ENCODE assay signal across 9 cellular contexts in genomic region chr15:73685981-73686380, GRCh38. TPM values are rescaled to one million over a fixed set of nuclear protein-coding genes. Genes with fewer than 3 reads are reported as not detected.
A peak's percentile ranks its signal among the peaks of the same experiment; 100 is the strongest.
DNase-seq lines count a peak whose midpoint lies in the region; ATAC-seq and TF ChIP-seq lines count a peak whose summit lies in the region.
"Had no signal": no experiment of that assay in that cellular context is flagged by ENCODE, and none has a peak within 500 bp of the region (broad histone marks: within the 10 kb centered on the region; RNA-seq: fewer than 3 reads in every experiment).

No MANE protein-coding gene starts in this region.

- H3K4me1 ChIP-seq in Caco-2 (peaks cover 13% of the 10 kb centered on the region), trophoblast cell (ENCODE audit: control insufficient read depth in 1 of 2, insufficient read depth in 2 of 2, low read length in 2 of 2) (peaks cover 34 to 42% of the 10 kb centered on the region in 2 experiments)

- H3K36me3 Mint-ChIP-seq in Caco-2 (ENCODE audit: insufficient read depth, unreplicated experiment) = peaks cover 5% of the 10 kb centered on the region
- H3K36me3 Mint-ChIP-seq in WTC11 = no peaks in the 10 kb centered on the region

- peak overlapping the region; percentile 24 for H3K27ac ChIP-seq in trophoblast cell (ENCODE audit: low read depth, low read length)

- H3K27me3 ChIP-seq in Caco-2 (replicated peaks; ENCODE audit: control insufficient read depth, insufficient read depth, low read length) = no peaks in the 10 kb centered on the region
- no peaks in the 10 kb centered on the region for H3K27me3 ChIP-seq in trophoblast cell (ENCODE audit: insufficient read depth, low read length)

- H2AFZ ChIP-seq in trophoblast cell (ENCODE audit: insufficient read depth, low read length, poor library complexity) = no peak overlapping the region

- no peak overlapping the region for H3K27ac Mint-ChIP-seq in Caco-2 (ENCODE audit: unreplicated experiment)
- no peak overlapping the region for H3K27ac Mint-ChIP-seq in WTC11

- BruUV-seq in Caco-2 (replicated peaks; lab: Mats Ljungman, UMichigan) = no TSS peak

- H4K12ac ChIP-seq in trophoblast cell (ENCODE audit: low read depth, low read length) = no peak overlapping the region

- H4K8ac ChIP-seq in trophoblast cell (ENCODE audit: low read depth, low read length) = no peak overlapping the region

- H3K18ac ChIP-seq in trophoblast cell (ENCODE audit: low read length) = peak overlapping the region; percentile 30

- peak overlapping the region; percentile 87 for H3K4me2 ChIP-seq in trophoblast cell (ENCODE audit: low read length)

- H3K79me1 ChIP-seq in trophoblast cell (ENCODE audit: low read length) = peaks cover 25% of the 10 kb centered on the region

- no peaks in the 10 kb centered on the region for H3K27me3 Mint-ChIP-seq in Caco-2 (ENCODE audit: insufficient read depth, unreplicated experiment)
- no peaks in the 10 kb centered on the region for H3K27me3 Mint-ChIP-seq in WTC11 (ENCODE audit: low read depth)

- no peak overlapping the region for H2AK5ac ChIP-seq in trophoblast cell (ENCODE audit: low read length)

- CTCF ChIA-PET in Caco-2 (lab: Charles Lee) (interaction anchor here (0.9 to 1.9 kb wide), 4 partner anchors 14 to 53 kb away, joined by 4 to 10 read pairs (median 7); partner anchors contain the start of gene NPTN), WTC11 (lab: Charles Lee) (interaction anchor here (0.7 to 6.9 kb wide), 8 partner anchors 9 to 69 kb away, joined by 3 to 62 read pairs (median 16); no protein-coding TSS in a partner anchor)

- peak overlapping the region; percentile 78 for H3K4me3 Mint-ChIP-seq in Caco-2 (ENCODE audit: unreplicated experiment)
- H3K4me3 Mint-ChIP-seq in WTC11 = peak overlapping the region; percentile 78

- DNase-seq in Caco-2 (no peak), WTC11 (ENCODE audit: low spot score) (no peak), fibroblast of the aortic adventitia (ENCODE audit: low read depth) (no peak), trophoblast cell (no peak), NCI-H2081 treated with DMSO at 0.1 percent for 48 hours (lab: John Stamatoyannopoulos, UW) (no peak), DMS 273 treated with DMSO at 0.1 percent for 48 hours (lab: John Stamatoyannopoulos, UW) (no peak), kidney tubule cell (ENCODE audit: low spot score) (no peak), mucosa of gallbladder (ENCODE audit: low spot score) (no peak)
- DNase-seq: NCI-H446 treated with DMSO at 0.1 percent for 48 hours had no signal

- no peak overlapping the region for H3K9ac ChIP-seq in trophoblast cell (ENCODE audit: low read length)

- intact Hi-C loops in Caco-2 (cut with micrococcal nuclease; ENCODE audit: unreplicated experiment) = no loop called here

- H3K4me1 Mint-ChIP-seq in Caco-2 (ENCODE audit: low read depth, unreplicated experiment) (peaks cover 24% of the 10 kb centered on the region), WTC11 (peaks cover 32% of the 10 kb centered on the region)

- no peak overlapping the region for H3K4ac ChIP-seq in trophoblast cell (ENCODE audit: low read depth, low read length)

- H3K79me2 ChIP-seq in trophoblast cell (ENCODE audit: control insufficient read depth, insufficient read depth, low read length, poor library complexity) = peaks cover 18% of the 10 kb centered on the region

- TF ChIP-seq CTCF in Caco-2 (IDR thresholded peaks at IDR 0.05; ENCODE audit: insufficient read depth in 1 of 2, low read depth in 1 of 2, low read length in 1 of 2, severe bottlenecking in 1 of 2, unreplicated experiment in 1 of 2) (no peak), WTC11 (IDR thresholded peaks at IDR 0.05) (no peak), fibroblast of the aortic adventitia (IDR thresholded peaks at IDR 0.05; ENCODE audit: insufficient read depth, low read length) (no peak)

- no CpG with 5 or more reads among the region's 6 CpGs for WGBS in trophoblast cell (ENCODE audit: extremely low coverage, insufficient coverage, insufficient read length)

- no peak overlapping the region for H3K23ac ChIP-seq in trophoblast cell (ENCODE audit: low read length)

- H4K91ac ChIP-seq in trophoblast cell (ENCODE audit: low read depth, low read length) = no peak overlapping the region

- no peak overlapping the region for H3K4me3 ChIP-seq in Caco-2 (ENCODE audit: low read depth, low read length)
- peak overlapping the region; percentile 87 for H3K4me3 ChIP-seq in fibroblast of the aortic adventitia (ENCODE audit: low read depth, low read length)
- H3K4me3 ChIP-seq in trophoblast cell (ENCODE audit: low read depth, low read length) = no peak overlapping the region

- H3K9me3 Mint-ChIP-seq in Caco-2 (ENCODE audit: unreplicated experiment) = no peaks in the 10 kb centered on the region
- no peaks in the 10 kb centered on the region for H3K9me3 Mint-ChIP-seq in WTC11

- ATAC-seq in WTC11 = no peak

- H3K14ac ChIP-seq in trophoblast cell (ENCODE audit: low read length) = peak overlapping the region; percentile 1

- no peak overlapping the region for H2BK5ac ChIP-seq in trophoblast cell (ENCODE audit: low read depth, low read length, poor library complexity)

- no peak overlapping the region for H2BK120ac ChIP-seq in trophoblast cell (ENCODE audit: insufficient read depth, low read length, poor library complexity)

- H3K36me3 ChIP-seq in Caco-2 (ENCODE audit: control insufficient read depth, insufficient read depth, low read length) (no peaks in the 10 kb centered on the region), trophoblast cell (ENCODE audit: control insufficient read depth in 1 of 2, insufficient read depth in 2 of 2, low read length in 2 of 2) (no peaks in the 10 kb centered on the region)

- POLR2A ChIA-PET in Caco-2 (lab: Charles Lee) (interaction anchor here (0.6 kb wide), 1 partner anchor 91 kb away, joined by 6 read pairs; no protein-coding TSS in a partner anchor), WTC11 (lab: Charles Lee) (no interaction called here)

- no peak overlapping the region for H2BK12ac ChIP-seq in trophoblast cell (ENCODE audit: low read length)

- no peaks in the 10 kb centered on the region for H3K9me3 ChIP-seq in Caco-2
- no peaks in the 10 kb centered on the region for H3K9me3 ChIP-seq in trophoblast cell (ENCODE audit: insufficient read depth, low read depth, low read length)

TF ChIP-seq in WTC11, 78 proteins besides CTCF, POLR2A, EP300 and RAD21 (continues in another document):
- TF ChIP-seq, protein P1, sequence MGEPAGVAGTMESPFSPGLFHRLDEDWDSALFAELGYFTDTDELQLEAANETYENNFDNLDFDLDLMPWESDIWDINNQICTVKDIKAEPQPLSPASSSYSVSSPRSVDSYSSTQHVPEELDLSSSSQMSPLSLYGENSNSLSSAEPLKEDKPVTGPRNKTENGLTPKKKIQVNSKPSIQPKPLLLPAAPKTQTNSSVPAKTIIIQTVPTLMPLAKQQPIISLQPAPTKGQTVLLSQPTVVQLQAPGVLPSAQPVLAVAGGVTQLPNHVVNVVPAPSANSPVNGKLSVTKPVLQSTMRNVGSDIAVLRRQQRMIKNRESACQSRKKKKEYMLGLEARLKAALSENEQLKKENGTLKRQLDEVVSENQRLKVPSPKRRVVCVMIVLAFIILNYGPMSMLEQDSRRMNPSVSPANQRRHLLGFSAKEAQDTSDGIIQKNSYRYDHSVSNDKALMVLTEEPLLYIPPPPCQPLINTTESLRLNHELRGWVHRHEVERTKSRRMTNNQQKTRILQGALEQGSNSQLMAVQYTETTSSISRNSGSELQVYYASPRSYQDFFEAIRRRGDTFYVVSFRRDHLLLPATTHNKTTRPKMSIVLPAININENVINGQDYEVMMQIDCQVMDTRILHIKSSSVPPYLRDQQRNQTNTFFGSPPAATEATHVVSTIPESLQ (CRISPR knock-in tag; IDR thresholded peaks at IDR 0.05) = no peak
- no peak for TF ChIP-seq PRRX2 (CRISPR knock-in tag; IDR thresholded peaks at IDR 0.05)
- TF ChIP-seq ZNF396 (CRISPR knock-in tag; IDR thresholded peaks at IDR 0.05; ENCODE audit: borderline replicate concordance) = no peak
- TF ChIP-seq HMGA2 (CRISPR knock-in tag; IDR thresholded peaks at IDR 0.05) = no peak
- no peak for TF ChIP-seq NR1H2 (CRISPR knock-in tag; IDR thresholded peaks at IDR 0.05)
- TF ChIP-seq GRHL2 (CRISPR knock-in tag; IDR thresholded peaks at IDR 0.05; ENCODE audit: insufficient replicate concordance, severe bottlenecking) = no peak
- TF ChIP-seq NR2C2 (CRISPR knock-in tag; IDR thresholded peaks at IDR 0.05) = no peak
- TF ChIP-seq, protein P2, sequence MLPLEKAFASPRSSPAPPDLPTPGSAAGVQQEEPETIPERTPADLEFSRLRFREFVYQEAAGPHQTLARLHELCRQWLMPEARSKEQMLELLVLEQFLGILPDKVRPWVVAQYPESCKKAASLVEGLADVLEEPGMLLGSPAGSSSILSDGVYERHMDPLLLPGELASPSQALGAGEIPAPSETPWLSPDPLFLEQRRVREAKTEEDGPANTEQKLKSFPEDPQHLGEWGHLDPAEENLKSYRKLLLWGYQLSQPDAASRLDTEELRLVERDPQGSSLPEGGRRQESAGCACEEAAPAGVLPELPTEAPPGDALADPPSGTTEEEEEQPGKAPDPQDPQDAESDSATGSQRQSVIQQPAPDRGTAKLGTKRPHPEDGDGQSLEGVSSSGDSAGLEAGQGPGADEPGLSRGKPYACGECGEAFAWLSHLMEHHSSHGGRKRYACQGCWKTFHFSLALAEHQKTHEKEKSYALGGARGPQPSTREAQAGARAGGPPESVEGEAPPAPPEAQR (CRISPR knock-in tag; IDR thresholded peaks at IDR 0.05) = no peak
- no peak for TF ChIP-seq ATF3 (CRISPR knock-in tag; conservative IDR thresholded peaks at IDR 0.05)
- TF ChIP-seq NFYB (CRISPR knock-in tag; conservative IDR thresholded peaks at IDR 0.05; ENCODE audit: low read depth) = no peak
- TF ChIP-seq JUN (CRISPR knock-in tag; IDR thresholded peaks at IDR 0.05) = no peak
- TF ChIP-seq ZNF671 (CRISPR knock-in tag; IDR thresholded peaks at IDR 0.05) = no peak
- TF ChIP-seq, protein P3, sequence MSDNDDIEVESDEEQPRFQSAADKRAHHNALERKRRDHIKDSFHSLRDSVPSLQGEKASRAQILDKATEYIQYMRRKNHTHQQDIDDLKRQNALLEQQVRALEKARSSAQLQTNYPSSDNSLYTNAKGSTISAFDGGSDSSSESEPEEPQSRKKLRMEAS (CRISPR knock-in tag; IDR thresholded peaks at IDR 0.05) = no peak

RNA-seq across cellular contexts. Expression of gene CD276, which starts 1.8 kb away (rescaled TPM):
- total RNA-seq in Caco-2 (2022) (70.5 and 74.2 TPM in 2 replicates), WTC11 (2021) (146 to 153 TPM (median 150 TPM) in 3 replicates), fibroblast of the aortic adventitia (ENCODE audit: low replicate concordance) (87.3 and 121 TPM in 2 replicates), mucosa of gallbladder (51.9 TPM)
- 262 and 276 TPM in 2 replicates for polyA plus RNA-seq in trophoblast cell (2013)

RNA-seq across cellular contexts. Expression of gene NPTN, which starts 52.8 kb away (rescaled TPM):
- total RNA-seq in Caco-2 (2022) (124 TPM in 2 replicates), WTC11 (2021) (96.1 to 116 TPM (median 102 TPM) in 3 replicates), fibroblast of the aortic adventitia (ENCODE audit: low replicate concordance) (55.4 and 72.6 TPM in 2 replicates), mucosa of gallbladder (159 TPM)
- polyA plus RNA-seq in trophoblast cell (2013) = 102 and 104 TPM in 2 replicates
